ENCODE assay signal across 9 cellular contexts in the genomic region with DNA sequence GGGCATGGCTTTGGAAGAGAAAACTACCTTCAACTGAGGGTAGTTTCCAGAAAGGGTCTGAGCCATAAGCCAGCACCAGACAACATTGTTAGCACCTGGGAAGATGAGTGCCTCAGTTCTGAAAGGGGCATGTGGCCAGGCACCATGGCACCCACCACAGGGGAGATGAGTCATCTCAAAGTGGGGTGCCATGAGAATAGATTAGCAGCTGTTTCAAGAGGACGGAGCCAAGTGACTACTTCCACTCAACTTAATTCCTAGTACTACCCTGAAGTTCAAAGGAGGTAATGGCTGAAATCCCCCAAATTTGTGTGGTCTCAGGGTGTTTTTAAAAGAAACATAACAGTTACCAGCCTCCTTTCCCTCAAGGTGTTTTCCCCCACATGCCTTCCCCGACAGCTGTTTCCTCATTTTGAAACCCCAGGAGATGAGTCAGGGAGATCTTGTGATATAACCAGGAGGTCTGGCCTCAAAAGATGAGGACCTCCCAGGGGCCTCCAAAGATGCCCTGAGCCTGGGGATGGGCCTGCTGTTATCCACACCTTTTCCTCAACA.
DNase-seq lines count a peak whose midpoint lies in the region; ATAC-seq, FAIRE-seq and TF ChIP-seq lines count a peak whose summit lies in the region.
"Had no signal": no experiment of that assay in that cellular context is flagged by ENCODE, and none has a peak within 500 bp of the region (broad histone marks: within the 10 kb centered on the region; RNA-seq: fewer than 3 reads in every experiment).

No MANE protein-coding gene starts in this region.

- peak; percentile 91 for FAIRE-seq in GM18507 (lab: Jason Lieb, UNC)

- no peak for TF ChIP-seq CTCF in GM20000 (IDR thresholded peaks at IDR 0.05; ENCODE audit: extremely low read depth, missing control alignments)

- DNase-seq in GM18507 (ENCODE audit: extremely low spot score, insufficient read length, low read depth) = no peak
- peak; percentile 26 for DNase-seq in GM20000 (ENCODE audit: low spot score)
- peak; percentile 54 for DNase-seq in amniotic epithelial cell (ENCODE audit: low read depth)
- no peak for DNase-seq in epidermal melanocyte (ENCODE audit: insufficient read length, low spot score)
- no peak for DNase-seq in NCI-H2171 treated with DMSO at 0.1 percent for 48 hours (lab: John Stamatoyannopoulos, UW)
- no peak for DNase-seq in OCI-M2 (lab: John Stamatoyannopoulos, UW; ENCODE audit: unreplicated experiment)
- DNase-seq in NCI-H446 treated with DMSO at 0.1 percent for 48 hours (lab: John Stamatoyannopoulos, UW) = no peak
- DNase-seq: NCI-H526 treated with DMSO at 0.1 percent for 48 hours had no signal

- ATAC-seq in HG03354 (IDR thresholded peaks at IDR 0.05; ENCODE audit: poor library complexity, severe bottlenecking, unreplicated experiment) = peak; percentile 85

Comparison
In these comparisons a context has a peak if more than half of its experiments do, and no peak if none do; other contexts are left out.
1. DNase-seq: peak in GM20000 (single experiment) and amniotic epithelial cell (single experiment); none in GM18507 (single experiment), epidermal melanocyte (single experiment), NCI-H2171 treated with DMSO at 0.1 percent for 48 hours (single experiment), OCI-M2 (single experiment) and NCI-H446 treated with DMSO at 0.1 percent for 48 hours (single experiment).